33 cellular contexts compared by ENCODE assay signal in genomic region chr15:61798631-61799030, GRCh38.
"Had no signal": no experiment of that assay in that cellular context is flagged by ENCODE, and none has a peak within 500 bp of the region (broad histone marks: within the 10 kb centered on the region; RNA-seq: fewer than 3 reads in every experiment).

No MANE protein-coding gene starts in this region.

- H3K36me3 ChIP-seq: adrenal gland, brain microvascular endothelial cell, breast epithelium had no signal

- H3K9me3 ChIP-seq: adrenal gland, body of pancreas had no signal

- DNase-seq: activated B cell treated with CpG ODN at 0.5 μM for 24 hours; activated CD4-positive, alpha-beta memory T cell treated with anti-CD3 and anti-CD28 coated beads, Interleukin-2, amount 10 ng/mL, durations not matched to agents 7 days and 5 days; activated CD4-positive, alpha-beta T cell treated with anti-CD3 and anti-CD28 coated beads for 48 hours; activated CD4-positive, alpha-beta T cell treated with anti-CD3 and anti-CD28 coated beads, Interleukin-2, amount 10 ng/mL, durations not matched to agents 7 days and 5 days; activated CD4-positive, alpha-beta T cell treated with anti-CD3 and anti-CD28 coated beads, Interleukin-2, amount 50 U/mL, for 48 hours; activated CD4-positive, CD25-positive, alpha-beta regulatory T cell treated with anti-CD3 and anti-CD28 coated beads, Interleukin-2, amount 50 U/mL, for 72 hours; activated CD8-positive, alpha-beta memory T cell treated with anti-CD3 and anti-CD28 coated beads for 24 hours; activated CD8-positive, alpha-beta memory T cell treated with anti-CD3 and anti-CD28 coated beads, Interleukin-2, amount 10 ng/mL, durations not matched to agents 7 days and 5 days; activated CD8-positive, alpha-beta memory T cell treated with anti-CD3 and anti-CD28 coated beads, Interleukin-2, amount 50 U/mL, for 48 hours; activated CD8-positive, alpha-beta T cell treated with anti-CD3 and anti-CD28 coated beads, Interleukin-2, amount 10 ng/mL, durations not matched to agents 7 days and 5 days; activated effector memory CD4-positive, alpha-beta T cell treated with anti-CD3 and anti-CD28 coated beads, Interleukin-2, amount 50 U/mL, for 16 hours; activated gamma-delta T cell treated with Interleukin-2 at 50 U/mL for 16 hours; activated naive CD4-positive, alpha-beta T cell; activated naive CD4-positive, alpha-beta T cell treated with anti-CD3 and anti-CD28 coated beads for 36 hours; activated naive CD4-positive, alpha-beta T cell treated with anti-CD3 and anti-CD28 coated beads, Interleukin-2, amount 50 U/mL, for 16 hours; activated naive CD8-positive, alpha-beta T cell treated with anti-CD3 and anti-CD28 coated beads for 36 hours; activated T-cell treated with anti-CD3 and anti-CD28 coated beads, Interleukin-2, amount 50 U/mL, for 24 hours; activated T-cell treated with anti-CD3 and anti-CD28 coated beads, Interleukin-2, amount 50 U/mL, for 48 hours; adrenal gland; amniotic stem cell; aorta; body of pancreas; brain microvascular endothelial cell; central memory CD4-positive, alpha-beta T cell; T-helper 1 cell; T-helper 2 cell; T-helper 9 cell had no signal

- H3K4me3 ChIP-seq: adrenal gland, body of pancreas, breast epithelium had no signal

- H3K4me1 ChIP-seq: adrenal gland, body of pancreas, breast epithelium had no signal

- H3K9me3 Mint-ChIP-seq: activated B cell treated with CpG ODN at 0.5 μM for 24 hours; activated CD4-positive, alpha-beta memory T cell treated with anti-CD3 and anti-CD28 coated beads, Interleukin-2, amount 10 ng/mL, durations not matched to agents 7 days and 5 days; activated CD4-positive, alpha-beta T cell treated with anti-CD3 and anti-CD28 coated beads, Interleukin-2, amount 10 ng/mL, durations not matched to agents 7 days and 5 days; activated naive CD4-positive, alpha-beta T cell treated with anti-CD3 and anti-CD28 coated beads for 36 hours; activated naive CD4-positive, alpha-beta T cell treated with anti-CD3 and anti-CD28 coated beads, Interleukin-2, amount 50 U/mL, for 72 hours; activated naive CD8-positive, alpha-beta T cell treated with anti-CD3 and anti-CD28 coated beads for 36 hours; activated T-cell treated with anti-CD3 and anti-CD28 coated beads, Interleukin-2, amount 50 U/mL, for 24 hours; activated T-helper 1 cell treated with anti-CD3 and anti-CD28 coated beads, Interleukin-12 subunit alpha, Interleukin-12 subunit beta, Interleukin-2, Interleukin-4 antibody, amounts not matched to agents 30 ng/mL and 10 ng/mL and 1 ng/mL, durations not matched to agents 14 hours and 24 hours and 36 hours; activated T-helper 17 cell treated with anti-CD3 and anti-CD28 coated beads, Interleukin-2, amount 50 U/mL, for 72 hours; T-helper 1 cell treated with Interleukin-12 subunit alpha and Interleukin-12 subunit beta and Interleukin-4 antibody, amounts not matched to agents 30 μg/mL and 1 μg/mL, for 36 hours; T-helper 2 cell treated with Interferon-gamma antibody and Interleukin-4, amounts not matched to agents 5 μg/mL and 100 μg/mL, for 36 hours had no signal

- H3K27ac Mint-ChIP-seq: activated B cell treated with CpG ODN at 0.5 μM for 24 hours; activated CD4-positive, alpha-beta memory T cell treated with anti-CD3 and anti-CD28 coated beads, Interleukin-2, amount 10 ng/mL, durations not matched to agents 7 days and 5 days; activated CD4-positive, alpha-beta T cell treated with anti-CD3 and anti-CD28 coated beads, Interleukin-2, amount 10 ng/mL, durations not matched to agents 7 days and 5 days; activated CD8-positive, alpha-beta memory T cell treated with anti-CD3 and anti-CD28 coated beads, Interleukin-2, amount 10 ng/mL, durations not matched to agents 7 days and 5 days; activated CD8-positive, alpha-beta T cell treated with anti-CD3 and anti-CD28 coated beads, Interleukin-2, amount 10 ng/mL, durations not matched to agents 7 days and 5 days; activated naive CD4-positive, alpha-beta T cell treated with anti-CD3 and anti-CD28 coated beads for 36 hours; activated naive CD4-positive, alpha-beta T cell treated with anti-CD3 and anti-CD28 coated beads, Interleukin-2, amount 50 U/mL, for 72 hours; activated naive CD8-positive, alpha-beta T cell treated with anti-CD3 and anti-CD28 coated beads for 36 hours; activated T-cell treated with anti-CD3 and anti-CD28 coated beads, Interleukin-2, amount 50 U/mL, for 24 hours; activated T-helper 1 cell treated with anti-CD3 and anti-CD28 coated beads, Interleukin-12 subunit alpha, Interleukin-12 subunit beta, Interleukin-2, Interleukin-4 antibody, amounts not matched to agents 30 ng/mL and 10 ng/mL and 1 ng/mL, durations not matched to agents 14 hours and 24 hours and 36 hours; activated T-helper 17 cell treated with anti-CD3 and anti-CD28 coated beads, Interleukin-2, amount 50 U/mL, for 72 hours; T-helper 1 cell treated with Interleukin-12 subunit alpha and Interleukin-12 subunit beta and Interleukin-4 antibody, amounts not matched to agents 30 μg/mL and 1 μg/mL, for 36 hours; T-helper 2 cell treated with Interferon-gamma antibody and Interleukin-4, amounts not matched to agents 5 μg/mL and 100 μg/mL, for 36 hours had no signal

- H3K27ac ChIP-seq: adrenal gland, body of pancreas, brain microvascular endothelial cell, breast epithelium had no signal

- H3K4me1 Mint-ChIP-seq: activated B cell treated with CpG ODN at 0.5 μM for 24 hours; activated CD4-positive, alpha-beta memory T cell treated with anti-CD3 and anti-CD28 coated beads, Interleukin-2, amount 10 ng/mL, durations not matched to agents 7 days and 5 days; activated CD4-positive, alpha-beta T cell treated with anti-CD3 and anti-CD28 coated beads, Interleukin-2, amount 10 ng/mL, durations not matched to agents 7 days and 5 days; activated CD8-positive, alpha-beta memory T cell treated with anti-CD3 and anti-CD28 coated beads, Interleukin-2, amount 10 ng/mL, durations not matched to agents 7 days and 5 days; activated naive CD8-positive, alpha-beta T cell treated with anti-CD3 and anti-CD28 coated beads for 36 hours; activated T-helper 17 cell treated with anti-CD3 and anti-CD28 coated beads, Interleukin-2, amount 50 U/mL, for 72 hours had no signal

- ATAC-seq: activated CD8-positive, alpha-beta memory T cell treated with anti-CD3 and anti-CD28 coated beads, Interleukin-2, amount 10 ng/mL, durations not matched to agents 7 days and 5 days; activated CD8-positive, alpha-beta T cell treated with anti-CD3 and anti-CD28 coated beads, Interleukin-2, amount 10 ng/mL, durations not matched to agents 7 days and 5 days; activated naive CD4-positive, alpha-beta T cell treated with anti-CD3 and anti-CD28 coated beads, Interleukin-2, amount 50 U/mL, for 72 hours; activated T-helper 17 cell treated with anti-CD3 and anti-CD28 coated beads, Interleukin-2, amount 50 U/mL, for 72 hours; body of pancreas had no signal

- H3K36me3 Mint-ChIP-seq: activated CD8-positive, alpha-beta memory T cell treated with anti-CD3 and anti-CD28 coated beads, Interleukin-2, amount 10 ng/mL, durations not matched to agents 7 days and 5 days; activated naive CD8-positive, alpha-beta T cell treated with anti-CD3 and anti-CD28 coated beads for 36 hours had no signal

- H3K27me3 ChIP-seq: adrenal gland, body of pancreas, brain microvascular endothelial cell, breast epithelium had no signal

- H3K4me3 Mint-ChIP-seq: activated B cell treated with CpG ODN at 0.5 μM for 24 hours; activated CD4-positive, alpha-beta memory T cell treated with anti-CD3 and anti-CD28 coated beads, Interleukin-2, amount 10 ng/mL, durations not matched to agents 7 days and 5 days; activated CD4-positive, alpha-beta T cell treated with anti-CD3 and anti-CD28 coated beads, Interleukin-2, amount 10 ng/mL, durations not matched to agents 7 days and 5 days; activated CD8-positive, alpha-beta memory T cell treated with anti-CD3 and anti-CD28 coated beads, Interleukin-2, amount 10 ng/mL, durations not matched to agents 7 days and 5 days; activated CD8-positive, alpha-beta T cell treated with anti-CD3 and anti-CD28 coated beads, Interleukin-2, amount 10 ng/mL, durations not matched to agents 7 days and 5 days; activated naive CD4-positive, alpha-beta T cell treated with anti-CD3 and anti-CD28 coated beads for 36 hours; activated naive CD8-positive, alpha-beta T cell treated with anti-CD3 and anti-CD28 coated beads for 36 hours; activated T-cell treated with anti-CD3 and anti-CD28 coated beads, Interleukin-2, amount 50 U/mL, for 24 hours; activated T-helper 1 cell treated with anti-CD3 and anti-CD28 coated beads, Interleukin-12 subunit alpha, Interleukin-12 subunit beta, Interleukin-2, Interleukin-4 antibody, amounts not matched to agents 30 ng/mL and 10 ng/mL and 1 ng/mL, durations not matched to agents 14 hours and 24 hours and 36 hours; activated T-helper 17 cell treated with anti-CD3 and anti-CD28 coated beads, Interleukin-2, amount 50 U/mL, for 72 hours; T-helper 1 cell treated with Interleukin-12 subunit alpha and Interleukin-12 subunit beta and Interleukin-4 antibody, amounts not matched to agents 30 μg/mL and 1 μg/mL, for 36 hours; T-helper 2 cell treated with Interferon-gamma antibody and Interleukin-4, amounts not matched to agents 5 μg/mL and 100 μg/mL, for 36 hours had no signal
